ENCODE assay signal across 1 cellular context in the genomic region with DNA sequence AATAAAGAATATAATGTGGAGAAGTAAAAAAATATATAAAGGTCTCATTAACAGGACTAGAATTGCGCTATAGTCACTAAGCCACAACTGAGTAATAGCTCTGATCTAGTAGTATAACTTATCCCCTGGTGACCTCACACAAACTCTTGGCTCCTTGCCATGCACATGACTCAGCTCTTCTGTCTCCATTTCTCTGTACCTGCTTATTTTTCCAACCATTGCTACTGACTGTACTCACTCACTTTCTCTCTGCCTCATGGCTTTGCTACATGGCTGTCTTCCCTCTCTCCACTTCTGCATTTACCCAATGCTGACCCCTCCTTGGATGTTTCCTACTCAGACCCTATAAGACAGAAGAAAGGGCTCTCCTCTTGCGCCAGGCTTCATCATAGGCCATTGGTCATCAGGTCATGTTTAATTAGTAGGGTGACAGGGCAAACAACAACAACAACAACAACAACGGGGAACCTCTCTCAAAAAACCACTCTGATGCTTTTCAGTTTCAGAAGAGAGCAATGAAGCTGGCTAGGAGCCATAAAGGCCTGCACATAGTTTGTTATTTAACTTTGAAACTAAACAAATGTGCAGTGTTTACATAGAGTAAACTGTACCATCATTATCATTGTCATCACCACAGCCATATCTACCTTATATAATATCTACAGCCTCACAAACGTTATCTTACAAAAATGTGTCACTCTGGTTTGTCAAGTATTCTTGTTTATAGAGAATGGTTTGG.
TF ChIP-seq lines count a peak whose summit lies in the region.

No MANE protein-coding gene starts in this region.

TF ChIP-seq in HEK293, 187 proteins besides CTCF, POLR2A, EP300 and RAD21 (continued from another document and continues in another):
- TF ChIP-seq, protein P1, sequence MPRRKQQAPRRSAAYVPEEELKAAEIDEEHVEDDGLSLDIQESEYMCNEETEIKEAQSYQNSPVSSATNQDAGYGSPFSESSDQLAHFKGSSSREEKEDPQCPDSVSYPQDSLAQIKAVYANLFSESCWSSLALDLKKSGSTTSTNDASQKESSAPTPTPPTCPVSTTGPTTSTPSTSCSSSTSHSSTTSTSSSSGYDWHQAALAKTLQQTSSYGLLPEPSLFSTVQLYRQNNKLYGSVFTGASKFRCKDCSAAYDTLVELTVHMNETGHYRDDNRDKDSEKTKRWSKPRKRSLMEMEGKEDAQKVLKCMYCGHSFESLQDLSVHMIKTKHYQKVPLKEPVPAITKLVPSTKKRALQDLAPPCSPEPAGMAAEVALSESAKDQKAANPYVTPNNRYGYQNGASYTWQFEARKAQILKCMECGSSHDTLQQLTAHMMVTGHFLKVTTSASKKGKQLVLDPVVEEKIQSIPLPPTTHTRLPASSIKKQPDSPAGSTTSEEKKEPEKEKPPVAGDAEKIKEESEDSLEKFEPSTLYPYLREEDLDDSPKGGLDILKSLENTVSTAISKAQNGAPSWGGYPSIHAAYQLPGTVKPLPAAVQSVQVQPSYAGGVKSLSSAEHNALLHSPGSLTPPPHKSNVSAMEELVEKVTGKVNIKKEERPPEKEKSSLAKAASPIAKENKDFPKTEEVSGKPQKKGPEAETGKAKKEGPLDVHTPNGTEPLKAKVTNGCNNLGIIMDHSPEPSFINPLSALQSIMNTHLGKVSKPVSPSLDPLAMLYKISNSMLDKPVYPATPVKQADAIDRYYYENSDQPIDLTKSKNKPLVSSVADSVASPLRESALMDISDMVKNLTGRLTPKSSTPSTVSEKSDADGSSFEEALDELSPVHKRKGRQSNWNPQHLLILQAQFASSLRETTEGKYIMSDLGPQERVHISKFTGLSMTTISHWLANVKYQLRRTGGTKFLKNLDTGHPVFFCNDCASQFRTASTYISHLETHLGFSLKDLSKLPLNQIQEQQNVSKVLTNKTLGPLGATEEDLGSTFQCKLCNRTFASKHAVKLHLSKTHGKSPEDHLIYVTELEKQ (tag by site-specific recombination; IDR thresholded peaks at IDR 0.05; ENCODE audit: borderline replicate concordance) = peak; percentile 17; the same call in 1 of the 2 replicates
- TF ChIP-seq ZNF670 (tag by site-specific recombination; IDR thresholded peaks at IDR 0.05; ENCODE audit: low read depth) = no peak
- TF ChIP-seq, protein P2, sequence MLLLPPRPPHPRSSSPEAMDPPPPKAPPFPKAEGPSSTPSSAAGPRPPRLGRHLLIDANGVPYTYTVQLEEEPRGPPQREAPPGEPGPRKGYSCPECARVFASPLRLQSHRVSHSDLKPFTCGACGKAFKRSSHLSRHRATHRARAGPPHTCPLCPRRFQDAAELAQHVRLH (tag by site-specific recombination; IDR thresholded peaks at IDR 0.05) = no peak
- no peak for TF ChIP-seq ZNF48 (tag by site-specific recombination; IDR thresholded peaks at IDR 0.05)
- peak; percentile 35; the same call in 1 of the 2 replicates for TF ChIP-seq ZSCAN23 (tag by site-specific recombination; IDR thresholded peaks at IDR 0.05)
- peak; percentile 39 for TF ChIP-seq OSR2 (tag by site-specific recombination; IDR thresholded peaks at IDR 0.05)
- no peak for TF ChIP-seq ZNF768 (tag by site-specific recombination; IDR thresholded peaks at IDR 0.05)
- TF ChIP-seq ZNF24 (tag by site-specific recombination; IDR thresholded peaks at IDR 0.05) = 0 out of 2 replicates have a peak, but pooled peaks have one; percentile 26
- no peak for TF ChIP-seq GLI2 (tag by site-specific recombination; IDR thresholded peaks at IDR 0.05; ENCODE audit: borderline replicate concordance, low read depth)
- TF ChIP-seq, protein P3, sequence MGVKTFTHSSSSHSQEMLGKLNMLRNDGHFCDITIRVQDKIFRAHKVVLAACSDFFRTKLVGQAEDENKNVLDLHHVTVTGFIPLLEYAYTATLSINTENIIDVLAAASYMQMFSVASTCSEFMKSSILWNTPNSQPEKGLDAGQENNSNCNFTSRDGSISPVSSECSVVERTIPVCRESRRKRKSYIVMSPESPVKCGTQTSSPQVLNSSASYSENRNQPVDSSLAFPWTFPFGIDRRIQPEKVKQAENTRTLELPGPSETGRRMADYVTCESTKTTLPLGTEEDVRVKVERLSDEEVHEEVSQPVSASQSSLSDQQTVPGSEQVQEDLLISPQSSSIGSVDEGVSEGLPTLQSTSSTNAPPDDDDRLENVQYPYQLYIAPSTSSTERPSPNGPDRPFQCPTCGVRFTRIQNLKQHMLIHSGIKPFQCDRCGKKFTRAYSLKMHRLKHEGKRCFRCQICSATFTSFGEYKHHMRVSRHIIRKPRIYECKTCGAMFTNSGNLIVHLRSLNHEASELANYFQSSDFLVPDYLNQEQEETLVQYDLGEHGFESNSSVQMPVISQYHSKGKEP (tag by site-specific recombination; IDR thresholded peaks at IDR 0.05) = peak; percentile 57; the same call in 1 of the 2 replicates
- TF ChIP-seq ZNF624 (tag by site-specific recombination; IDR thresholded peaks at IDR 0.05) = no peak
- TF ChIP-seq ZNF664 (tag by site-specific recombination; IDR thresholded peaks at IDR 0.05) = 0 out of 2 replicates have a peak, but pooled peaks have one; percentile 20
- peak; percentile 40; the same call in 1 of the 2 replicates for TF ChIP-seq KLF8 (tag by site-specific recombination; IDR thresholded peaks at IDR 0.05)
- TF ChIP-seq, protein P4, sequence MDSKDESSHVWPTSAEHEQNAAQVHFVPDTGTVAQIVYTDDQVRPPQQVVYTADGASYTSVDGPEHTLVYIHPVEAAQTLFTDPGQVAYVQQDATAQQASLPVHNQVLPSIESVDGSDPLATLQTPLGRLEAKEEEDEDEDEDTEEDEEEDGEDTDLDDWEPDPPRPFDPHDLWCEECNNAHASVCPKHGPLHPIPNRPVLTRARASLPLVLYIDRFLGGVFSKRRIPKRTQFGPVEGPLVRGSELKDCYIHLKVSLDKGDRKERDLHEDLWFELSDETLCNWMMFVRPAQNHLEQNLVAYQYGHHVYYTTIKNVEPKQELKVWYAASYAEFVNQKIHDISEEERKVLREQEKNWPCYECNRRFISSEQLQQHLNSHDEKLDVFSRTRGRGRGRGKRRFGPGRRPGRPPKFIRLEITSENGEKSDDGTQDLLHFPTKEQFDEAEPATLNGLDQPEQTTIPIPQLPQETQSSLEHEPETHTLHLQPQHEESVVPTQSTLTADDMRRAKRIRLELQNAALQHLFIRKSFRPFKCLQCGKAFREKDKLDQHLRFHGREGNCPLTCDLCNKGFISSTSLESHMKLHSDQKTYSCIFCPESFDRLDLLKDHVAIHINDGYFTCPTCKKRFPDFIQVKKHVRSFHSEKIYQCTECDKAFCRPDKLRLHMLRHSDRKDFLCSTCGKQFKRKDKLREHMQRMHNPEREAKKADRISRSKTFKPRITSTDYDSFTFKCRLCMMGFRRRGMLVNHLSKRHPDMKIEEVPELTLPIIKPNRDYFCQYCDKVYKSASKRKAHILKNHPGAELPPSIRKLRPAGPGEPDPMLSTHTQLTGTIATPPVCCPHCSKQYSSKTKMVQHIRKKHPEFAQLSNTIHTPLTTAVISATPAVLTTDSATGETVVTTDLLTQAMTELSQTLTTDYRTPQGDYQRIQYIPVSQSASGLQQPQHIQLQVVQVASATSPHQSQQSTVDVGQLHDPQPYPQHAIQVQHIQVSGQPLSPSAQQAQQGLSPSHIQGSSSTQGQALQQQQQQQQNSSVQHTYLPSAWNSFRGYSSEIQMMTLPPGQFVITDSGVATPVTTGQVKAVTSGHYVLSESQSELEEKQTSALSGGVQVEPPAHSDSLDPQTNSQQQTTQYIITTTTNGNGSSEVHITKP (tag by site-specific recombination; IDR thresholded peaks at IDR 0.05) = no peak; the same call in 1 of the 2 replicates
- peak; percentile 89 for TF ChIP-seq ZNF366 (tag by site-specific recombination; conservative IDR thresholded peaks at IDR 0.05)
- no peak for TF ChIP-seq ZBTB7A (tag by site-specific recombination; IDR thresholded peaks at IDR 0.05; ENCODE audit: low read depth)
- peak; percentile 17; the same call in 1 of the 2 replicates for TF ChIP-seq ZNF394 (tag by site-specific recombination; IDR thresholded peaks at IDR 0.05; ENCODE audit: borderline replicate concordance)
- no peak for TF ChIP-seq WT1 (tag by site-specific recombination; IDR thresholded peaks at IDR 0.05)
- TF ChIP-seq ZBTB21 (tag by site-specific recombination; IDR thresholded peaks at IDR 0.05) = peak; percentile 87
- peak; percentile 36 for TF ChIP-seq ZNF529 (tag by site-specific recombination; IDR thresholded peaks at IDR 0.05; ENCODE audit: insufficient replicate concordance)
- TF ChIP-seq KLF10 (tag by site-specific recombination; IDR thresholded peaks at IDR 0.05) = peak; percentile 41; the same call in 1 of the 2 replicates
- no peak for TF ChIP-seq SP2 (tag by site-specific recombination; IDR thresholded peaks at IDR 0.05)
- 0 out of 2 replicates have a peak, but pooled peaks have one; percentile 30 for TF ChIP-seq GLIS1 (tag by site-specific recombination; IDR thresholded peaks at IDR 0.05)
- no peak for TF ChIP-seq ZNF654 (tag by site-specific recombination; IDR thresholded peaks at IDR 0.05; ENCODE audit: low read depth)
- TF ChIP-seq ZBTB17 (tag by site-specific recombination; IDR thresholded peaks at IDR 0.05) = peak; percentile 45; the same call in 1 of the 2 replicates
- TF ChIP-seq, protein P5, sequence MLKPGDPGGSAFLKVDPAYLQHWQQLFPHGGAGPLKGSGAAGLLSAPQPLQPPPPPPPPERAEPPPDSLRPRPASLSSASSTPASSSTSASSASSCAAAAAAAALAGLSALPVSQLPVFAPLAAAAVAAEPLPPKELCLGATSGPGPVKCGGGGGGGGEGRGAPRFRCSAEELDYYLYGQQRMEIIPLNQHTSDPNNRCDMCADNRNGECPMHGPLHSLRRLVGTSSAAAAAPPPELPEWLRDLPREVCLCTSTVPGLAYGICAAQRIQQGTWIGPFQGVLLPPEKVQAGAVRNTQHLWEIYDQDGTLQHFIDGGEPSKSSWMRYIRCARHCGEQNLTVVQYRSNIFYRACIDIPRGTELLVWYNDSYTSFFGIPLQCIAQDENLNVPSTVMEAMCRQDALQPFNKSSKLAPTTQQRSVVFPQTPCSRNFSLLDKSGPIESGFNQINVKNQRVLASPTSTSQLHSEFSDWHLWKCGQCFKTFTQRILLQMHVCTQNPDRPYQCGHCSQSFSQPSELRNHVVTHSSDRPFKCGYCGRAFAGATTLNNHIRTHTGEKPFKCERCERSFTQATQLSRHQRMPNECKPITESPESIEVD (tag by site-specific recombination; IDR thresholded peaks at IDR 0.05) = peak; percentile 60
- TF ChIP-seq ZNF549 (tag by site-specific recombination; IDR thresholded peaks at IDR 0.05) = no peak
- TF ChIP-seq, protein P6, sequence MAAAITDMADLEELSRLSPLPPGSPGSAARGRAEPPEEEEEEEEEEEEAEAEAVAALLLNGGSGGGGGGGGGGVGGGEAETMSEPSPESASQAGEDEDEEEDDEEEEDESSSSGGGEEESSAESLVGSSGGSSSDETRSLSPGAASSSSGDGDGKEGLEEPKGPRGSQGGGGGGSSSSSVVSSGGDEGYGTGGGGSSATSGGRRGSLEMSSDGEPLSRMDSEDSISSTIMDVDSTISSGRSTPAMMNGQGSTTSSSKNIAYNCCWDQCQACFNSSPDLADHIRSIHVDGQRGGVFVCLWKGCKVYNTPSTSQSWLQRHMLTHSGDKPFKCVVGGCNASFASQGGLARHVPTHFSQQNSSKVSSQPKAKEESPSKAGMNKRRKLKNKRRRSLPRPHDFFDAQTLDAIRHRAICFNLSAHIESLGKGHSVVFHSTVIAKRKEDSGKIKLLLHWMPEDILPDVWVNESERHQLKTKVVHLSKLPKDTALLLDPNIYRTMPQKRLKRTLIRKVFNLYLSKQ (tag by site-specific recombination; IDR thresholded peaks at IDR 0.05; ENCODE audit: borderline replicate concordance) = no peak
- TF ChIP-seq ZNF677 (tag by site-specific recombination; IDR thresholded peaks at IDR 0.05) = no peak
- no peak for TF ChIP-seq MEIS1 (CRISPR knock-in tag; IDR thresholded peaks at IDR 0.05; ENCODE audit: borderline replicate concordance)
- TF ChIP-seq PRDM1 (tag by site-specific recombination; IDR thresholded peaks at IDR 0.05) = peak; percentile 95
- peak; percentile 94 for TF ChIP-seq ZNF660 (tag by site-specific recombination; IDR thresholded peaks at IDR 0.05)
- peak; percentile 80 for TF ChIP-seq SP7 (tag by site-specific recombination; IDR thresholded peaks at IDR 0.05)
- no peak for TF ChIP-seq ZNF23 (tag by site-specific recombination; IDR thresholded peaks at IDR 0.05; ENCODE audit: borderline replicate concordance)
- peak; percentile 39; the same call in 1 of the 2 replicates for TF ChIP-seq ZBTB8A (tag by site-specific recombination; IDR thresholded peaks at IDR 0.05)
- TF ChIP-seq, protein P7, sequence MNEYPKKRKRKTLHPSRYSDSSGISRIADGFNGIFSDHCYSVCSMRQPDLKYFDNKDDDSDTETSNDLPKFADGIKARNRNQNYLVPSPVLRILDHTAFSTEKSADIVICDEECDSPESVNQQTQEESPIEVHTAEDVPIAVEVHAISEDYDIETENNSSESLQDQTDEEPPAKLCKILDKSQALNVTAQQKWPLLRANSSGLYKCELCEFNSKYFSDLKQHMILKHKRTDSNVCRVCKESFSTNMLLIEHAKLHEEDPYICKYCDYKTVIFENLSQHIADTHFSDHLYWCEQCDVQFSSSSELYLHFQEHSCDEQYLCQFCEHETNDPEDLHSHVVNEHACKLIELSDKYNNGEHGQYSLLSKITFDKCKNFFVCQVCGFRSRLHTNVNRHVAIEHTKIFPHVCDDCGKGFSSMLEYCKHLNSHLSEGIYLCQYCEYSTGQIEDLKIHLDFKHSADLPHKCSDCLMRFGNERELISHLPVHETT (tag by site-specific recombination; IDR thresholded peaks at IDR 0.05) = peak; percentile 68; the same call in 1 of the 2 replicates
- TF ChIP-seq, protein P8, sequence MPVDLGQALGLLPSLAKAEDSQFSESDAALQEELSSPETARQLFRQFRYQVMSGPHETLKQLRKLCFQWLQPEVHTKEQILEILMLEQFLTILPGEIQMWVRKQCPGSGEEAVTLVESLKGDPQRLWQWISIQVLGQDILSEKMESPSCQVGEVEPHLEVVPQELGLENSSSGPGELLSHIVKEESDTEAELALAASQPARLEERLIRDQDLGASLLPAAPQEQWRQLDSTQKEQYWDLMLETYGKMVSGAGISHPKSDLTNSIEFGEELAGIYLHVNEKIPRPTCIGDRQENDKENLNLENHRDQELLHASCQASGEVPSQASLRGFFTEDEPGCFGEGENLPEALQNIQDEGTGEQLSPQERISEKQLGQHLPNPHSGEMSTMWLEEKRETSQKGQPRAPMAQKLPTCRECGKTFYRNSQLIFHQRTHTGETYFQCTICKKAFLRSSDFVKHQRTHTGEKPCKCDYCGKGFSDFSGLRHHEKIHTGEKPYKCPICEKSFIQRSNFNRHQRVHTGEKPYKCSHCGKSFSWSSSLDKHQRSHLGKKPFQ (tag by site-specific recombination; IDR thresholded peaks at IDR 0.05) = no peak
- TF ChIP-seq GLIS2 (tag by site-specific recombination; IDR thresholded peaks at IDR 0.05) = peak; percentile 34; the same call in 1 of the 2 replicates
- TF ChIP-seq YY2 (tag by site-specific recombination; IDR thresholded peaks at IDR 0.05) = 0 out of 2 replicates have a peak, but pooled peaks have one; percentile 16
- no peak for TF ChIP-seq ZNF146 (tag by site-specific recombination; IDR thresholded peaks at IDR 0.05)
- TF ChIP-seq, protein P9, sequence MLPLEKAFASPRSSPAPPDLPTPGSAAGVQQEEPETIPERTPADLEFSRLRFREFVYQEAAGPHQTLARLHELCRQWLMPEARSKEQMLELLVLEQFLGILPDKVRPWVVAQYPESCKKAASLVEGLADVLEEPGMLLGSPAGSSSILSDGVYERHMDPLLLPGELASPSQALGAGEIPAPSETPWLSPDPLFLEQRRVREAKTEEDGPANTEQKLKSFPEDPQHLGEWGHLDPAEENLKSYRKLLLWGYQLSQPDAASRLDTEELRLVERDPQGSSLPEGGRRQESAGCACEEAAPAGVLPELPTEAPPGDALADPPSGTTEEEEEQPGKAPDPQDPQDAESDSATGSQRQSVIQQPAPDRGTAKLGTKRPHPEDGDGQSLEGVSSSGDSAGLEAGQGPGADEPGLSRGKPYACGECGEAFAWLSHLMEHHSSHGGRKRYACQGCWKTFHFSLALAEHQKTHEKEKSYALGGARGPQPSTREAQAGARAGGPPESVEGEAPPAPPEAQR (tag by site-specific recombination; IDR thresholded peaks at IDR 0.05) = no peak
- TF ChIP-seq ZNF10 (tag by site-specific recombination; IDR thresholded peaks at IDR 0.05) = peak; percentile 71
